ENCODE assay signal across 8 cellular contexts in genomic region chr11:130002846-130003716, GRCh38. TPM values are rescaled to one million over a fixed set of nuclear protein-coding genes. Genes with fewer than 3 reads are reported as not detected.
DNase-seq lines count a peak whose midpoint lies in the region; ATAC-seq and TF ChIP-seq lines count a peak whose summit lies in the region.

No MANE protein-coding gene starts in this region.

- H3K4me1 Mint-ChIP-seq in activated T-cell treated with anti-CD3 and anti-CD28 coated beads, Interleukin-2, amount 50 U/mL, for 4 hours (ENCODE audit: low read depth): peaks cover 36% of the 10 kb centered on the region

- BruUV-seq in PC-9 (replicated peaks; lab: Mats Ljungman, UMichigan): TSS peak; percentile 25

- peak overlapping the region; percentile 87 for H3K4me2 ChIP-seq in PC-9

- H3K9me3 ChIP-seq in PC-9 (ENCODE audit: insufficient read depth, low read depth) (no peaks in the 10 kb centered on the region), esophagus (ENCODE audit: control insufficient read depth in 2 of 2, insufficient read depth in 1 of 2, low read depth in 1 of 2, low read length in 1 of 2) (no peaks in the 10 kb centered on the region), mucosa of rectum (ENCODE audit: control insufficient read depth in 2 of 2, low read length in 2 of 2) (no peaks in the 10 kb centered on the region)

- H3K27me3 ChIP-seq in PC-9 (ENCODE audit: insufficient read depth, low read depth) (no peaks in the 10 kb centered on the region), esophagus (ENCODE audit: control insufficient read depth in 1 of 2, insufficient read depth in 2 of 2, low read length in 2 of 2) (no peaks in the 10 kb centered on the region), mucosa of rectum (ENCODE audit: control insufficient read depth in 2 of 2, insufficient read depth in 2 of 2, low read length in 2 of 2) (no peaks in the 10 kb centered on the region)

- intact Hi-C loops in PC-9 (cut with micrococcal nuclease; ENCODE audit: unreplicated experiment): loop anchor here (1.0 to 2.0 kb wide), 4 partner anchors 66 to 143 kb away; partner anchors contain the start of gene APLP2

- no peaks in the 10 kb centered on the region for H3K36me3 Mint-ChIP-seq in activated T-cell treated with anti-CD3 and anti-CD28 coated beads, Interleukin-2, amount 50 U/mL, for 4 hours (ENCODE audit: insufficient read depth)

- ATAC-seq in GM21723 (IDR thresholded peaks at IDR 0.05; ENCODE audit: unreplicated experiment): peak; percentile 81
- ATAC-seq in activated T-cell treated with anti-CD3 and anti-CD28 coated beads, Interleukin-2, amount 50 U/mL, for 4 hours: peak; percentile 75 to 78

- CTCF ChIA-PET in PC-9 (lab: Charles Lee): interaction anchor here (0.6 to 1.1 kb wide), 3 partner anchors 64 to 156 kb away, joined by 3 to 5 read pairs (median 5); no protein-coding TSS in a partner anchor

- H3K4me1 ChIP-seq in PC-9 (replicated peaks; ENCODE audit: insufficient read depth) (peaks cover 30% of the 10 kb centered on the region), esophagus (ENCODE audit: control insufficient read depth in 2 of 2, insufficient read depth in 2 of 2, low read length in 1 of 2) (peaks cover 2 to 3% of the 10 kb centered on the region in 2 donors), mucosa of rectum (ENCODE audit: control insufficient read depth in 2 of 2, insufficient read depth in 2 of 2, low read length in 2 of 2) (peaks cover 13 to 22% of the 10 kb centered on the region in 2 donors)

- WGBS in esophagus, 2 donors: 0% methylated on average over 63 to 65 of the region's 65 CpGs

- H3K9me2 ChIP-seq in PC-9 (ENCODE audit: insufficient read depth): no peaks in the 10 kb centered on the region

- peak overlapping the region; percentile 93 to 98 for H3K9ac ChIP-seq in mucosa of rectum (ENCODE audit: low read depth in 1 of 2, low read length in 2 of 2)

- DNase-seq in DMS53 treated with DMSO at 0.1 percent for 48 hours (lab: John Stamatoyannopoulos, UW; ENCODE audit: unreplicated experiment) (peak; percentile 99), KBM-7 (peak; percentile 98), PC-9 (peak; percentile 89 to 97)
- peak; percentile 85 for DNase-seq in activated T-cell treated with anti-CD3 and anti-CD28 coated beads, Interleukin-2, amount 50 U/mL, for 4 hours
- DNase-seq in stimulated activated CD8-positive, alpha-beta memory T cell treated with anti-CD3 and anti-CD28 coated beads, Interleukin-4, amount 100 ng/mL, for 4 hours (ENCODE audit: low read depth in 2 of 2, low spot score in 1 of 2): peak; percentile 83 to 84

- in situ Hi-C loops in KBM-7 (cut with MboI; ENCODE audit: low pct_unique_long_range_greater_than_20kb, low sequenced_read_pairs): no loop called here

- H3K27me3 Mint-ChIP-seq in activated T-cell treated with anti-CD3 and anti-CD28 coated beads, Interleukin-2, amount 50 U/mL, for 4 hours (ENCODE audit: low read depth): no peaks in the 10 kb centered on the region

- H3K9me3 Mint-ChIP-seq in activated T-cell treated with anti-CD3 and anti-CD28 coated beads, Interleukin-2, amount 50 U/mL, for 4 hours: no peaks in the 10 kb centered on the region

- no peaks in the 10 kb centered on the region for H3K36me3 ChIP-seq in PC-9 (ENCODE audit: low read depth)
- no peaks in the 10 kb centered on the region for H3K36me3 ChIP-seq in esophagus (ENCODE audit: control insufficient read depth in 2 of 2, insufficient read depth in 2 of 2, low read length in 1 of 2)
- no peaks in the 10 kb centered on the region for H3K36me3 ChIP-seq in mucosa of rectum (ENCODE audit: control insufficient read depth in 2 of 2, insufficient read depth in 2 of 2, low read length in 2 of 2)

- peak overlapping the region; percentile 99 for H3K27ac ChIP-seq in PC-9
- peak overlapping the region; percentile 97 to 100 for H3K27ac ChIP-seq in esophagus (ENCODE audit: low read depth in 2 of 2, low read length in 1 of 2)
- peak overlapping the region; percentile 98 to 99 for H3K27ac ChIP-seq in mucosa of rectum (ENCODE audit: low read depth in 2 of 2, low read length in 2 of 2)

- POLR2A ChIA-PET in PC-9 (lab: Charles Lee; ENCODE audit: unreplicated experiment): interaction anchor here (0.6 to 1.1 kb wide), 12 partner anchors 9 to 979 kb away, joined by 3 to 50 read pairs (median 4); no protein-coding TSS in a partner anchor

- no peak for TF ChIP-seq CTCF in PC-9 (conservative IDR thresholded peaks at IDR 0.05)

- peak overlapping the region; percentile 75 for H3K4me3 ChIP-seq in PC-9
- peak overlapping the region; percentile 82 to 99 for H3K4me3 ChIP-seq in esophagus (ENCODE audit: low read depth in 1 of 2, low read length in 2 of 2)
- H3K4me3 ChIP-seq in mucosa of rectum (ENCODE audit: low read length in 2 of 2): peak overlapping the region; percentile 87 to 89

- H3K4me3 Mint-ChIP-seq in activated T-cell treated with anti-CD3 and anti-CD28 coated beads, Interleukin-2, amount 50 U/mL, for 4 hours: peak overlapping the region; percentile 90

- H2AFZ ChIP-seq in PC-9: peak overlapping the region; percentile 84

- no peaks in the 10 kb centered on the region for H4K20me1 ChIP-seq in PC-9 (ENCODE audit: insufficient read depth)

- H3F3A ChIP-seq in PC-9 (ENCODE audit: insufficient read depth, low read depth): peaks cover 43% of the 10 kb centered on the region

- H3K79me2 ChIP-seq in PC-9 (ENCODE audit: low read depth): peaks cover 44% of the 10 kb centered on the region

RNA-seq across cellular contexts. Expression of gene PRDM10, which starts 0.4 kb away (rescaled TPM):
- 10.3 and 14.6 TPM in 2 replicates for total RNA-seq in PC-9 (2021)
- 10 to 100 TPM; 10.1 to 13.9 (median 12.2) TPM for total RNA-seq in activated T-cell treated with anti-CD3 and anti-CD28 coated beads, Interleukin-2, amount 50 U/mL, for 4 hours
- 1 to 10 TPM; 2.6 to 3.8 TPM for polyA plus RNA-seq in esophagus

Comparison
In these comparisons a context has a peak if more than half of its experiments do, and no peak if none do; other contexts are left out.
1. Peak in every context shown above with its lines: DNase-seq, ATAC-seq, H3K4me3 ChIP-seq and H3K27ac ChIP-seq.